Comparison of ENCODE assay signal across 18 cellular contexts in the genomic region with DNA sequence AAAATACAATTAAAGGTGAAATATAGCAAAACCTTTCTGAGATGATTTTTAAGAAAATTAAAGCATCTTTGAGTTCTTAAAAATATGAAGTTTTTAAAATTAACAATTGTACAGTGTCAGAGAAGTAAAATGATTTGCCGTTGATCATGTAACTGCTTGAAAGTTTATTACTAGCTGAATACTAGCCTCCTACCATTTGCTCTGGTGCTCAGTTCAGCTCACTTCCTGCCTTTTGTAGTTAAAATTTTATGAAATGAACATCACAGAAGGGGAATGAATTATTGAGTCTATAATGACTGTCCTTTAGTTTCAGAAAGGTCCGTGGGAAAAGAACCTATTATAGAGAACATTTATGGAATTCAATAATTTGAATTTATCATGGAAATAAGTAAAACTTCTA.
"Had no signal": no experiment of that assay in that cellular context is flagged by ENCODE, and none has a peak within 500 bp of the region (broad histone marks: within the 10 kb centered on the region; RNA-seq: fewer than 3 reads in every experiment).

No MANE protein-coding gene starts in this region.

- H3K9me3 Mint-ChIP-seq: activated CD4-positive, alpha-beta T cell treated with anti-CD3 and anti-CD28 coated beads, Interleukin-2, amount 10 ng/mL, durations not matched to agents 7 days and 5 days; brain; dendritic cell treated with granulocyte-macrophage colony-stimulating factor and Interleukin-4, amounts not matched to agents 40 ng/mL and 50 ng/mL, for 4 days; effector memory CD8-positive, alpha-beta T cell; neural crest cell; type B pancreatic cell had no signal

- DNase-seq: activated B cell treated with CpG ODN at 0.5 μM for 24 hours; activated CD4-positive, alpha-beta T cell treated with anti-CD3 and anti-CD28 coated beads, Interleukin-2, amount 10 ng/mL, durations not matched to agents 7 days and 5 days; activated naive CD4-positive, alpha-beta T cell; amniotic stem cell; effector memory CD8-positive, alpha-beta T cell; erythroblast; left ventricle myocardium superior; sigmoid colon; stimulated activated CD4-positive, alpha-beta T cell treated with anti-CD3 and anti-CD28 coated beads, Interleukin-2, amount 100 ng/mL, for 24 hours; stimulated activated naive CD4-positive, alpha-beta T cell; substantia nigra; T-helper 2 cell had no signal

- ATAC-seq: effector memory CD8-positive, alpha-beta T cell; left ventricle myocardium superior had no signal

- H2AFZ ChIP-seq: hepatocyte had no signal

- H3K27me3 Mint-ChIP-seq: activated B cell treated with CpG ODN at 0.5 μM for 24 hours; activated CD4-positive, alpha-beta T cell treated with anti-CD3 and anti-CD28 coated beads, Interleukin-2, amount 10 ng/mL, durations not matched to agents 7 days and 5 days; brain; dendritic cell treated with granulocyte-macrophage colony-stimulating factor and Interleukin-4, amounts not matched to agents 40 ng/mL and 50 ng/mL, for 4 days; effector memory CD8-positive, alpha-beta T cell; type B pancreatic cell had no signal

- H3K27ac Mint-ChIP-seq: activated CD4-positive, alpha-beta T cell treated with anti-CD3 and anti-CD28 coated beads, Interleukin-2, amount 10 ng/mL, durations not matched to agents 7 days and 5 days; brain; dendritic cell treated with granulocyte-macrophage colony-stimulating factor and Interleukin-4, amounts not matched to agents 40 ng/mL and 50 ng/mL, for 4 days; type B pancreatic cell had no signal

- H3K27ac ChIP-seq: hepatocyte, sigmoid colon had no signal

- H3K9me3 ChIP-seq: sigmoid colon had no signal

- H3K4me3 ChIP-seq: hepatocyte, sigmoid colon had no signal

- H3K4me3 Mint-ChIP-seq: activated B cell treated with CpG ODN at 0.5 μM for 24 hours; activated CD4-positive, alpha-beta T cell treated with anti-CD3 and anti-CD28 coated beads, Interleukin-2, amount 10 ng/mL, durations not matched to agents 7 days and 5 days; brain; dendritic cell treated with granulocyte-macrophage colony-stimulating factor and Interleukin-4, amounts not matched to agents 40 ng/mL and 50 ng/mL, for 4 days; effector memory CD8-positive, alpha-beta T cell; neural crest cell; type B pancreatic cell had no signal

- H3K27me3 ChIP-seq: hepatocyte, sigmoid colon had no signal

- FAIRE-seq: TTC549 had no signal

- H3K4me2 ChIP-seq: hepatocyte had no signal
